ENCODE assay signal across 11 cellular contexts in genomic region chr7:22640269-22640668, GRCh38.
DNase-seq lines count a peak whose midpoint lies in the region; ATAC-seq, FAIRE-seq and TF ChIP-seq lines count a peak whose summit lies in the region.
"Had no signal": no experiment of that assay in that cellular context is flagged by ENCODE, and none has a peak within 500 bp of the region (broad histone marks: within the 10 kb centered on the region; RNA-seq: fewer than 3 reads in every experiment).

No MANE protein-coding gene starts in this region.

- no peak overlapping the region for H3K9ac ChIP-seq in neural progenitor cell
- H3K9ac ChIP-seq in kidney (ENCODE audit: low read length in 2 of 2), result no peak overlapping the region
- no peak overlapping the region for H3K9ac ChIP-seq in smooth muscle cell (ENCODE audit: low read depth)

- 96% methylated on average over 8 of the region's 8 CpGs for WGBS in smooth muscle cell (ENCODE audit: low lambda C conversion rate)

- no peak overlapping the region for H2AFZ ChIP-seq in neural progenitor cell (replicated peaks)
- H2AFZ ChIP-seq in smooth muscle cell (ENCODE audit: low read depth), result no peak overlapping the region

- intact Hi-C loops in kidney (cut with DNase I), result no loop called here

- H3K79me2 ChIP-seq in neural progenitor cell (ENCODE audit: low read depth) (no peaks in the 10 kb centered on the region), smooth muscle cell (ENCODE audit: low read depth) (no peaks in the 10 kb centered on the region)

- H3K36me3 Mint-ChIP-seq in neural progenitor cell, result no peaks in the 10 kb centered on the region

- no peaks in the 10 kb centered on the region for H3F3A ChIP-seq in neural progenitor cell (ENCODE audit: low read depth)
- H3F3A ChIP-seq in smooth muscle cell (ENCODE audit: low read depth), result no peaks in the 10 kb centered on the region

- H3K27me3 ChIP-seq in neural progenitor cell (no peaks in the 10 kb centered on the region), smooth muscle cell (ENCODE audit: low read depth) (no peaks in the 10 kb centered on the region)
- H3K27me3 ChIP-seq: ovary had no signal

- H3K27ac ChIP-seq in neural progenitor cell (no peak overlapping the region), kidney (ENCODE audit: low read depth in 2 of 2, low read length in 2 of 2) (no peak overlapping the region), smooth muscle cell (ENCODE audit: low read depth) (no peak overlapping the region)
- H3K27ac ChIP-seq: ovary had no signal

- H3K4me1 ChIP-seq in neural progenitor cell, result no peaks in the 10 kb centered on the region
- H3K4me1 ChIP-seq in kidney (ENCODE audit: control insufficient read depth in 1 of 2, insufficient read depth in 1 of 2, low read depth in 1 of 2, low read length in 2 of 2), result no peaks in the 10 kb centered on the region
- H3K4me1 ChIP-seq in smooth muscle cell (ENCODE audit: low read depth), result no peaks in the 10 kb centered on the region

- H4K20me1 ChIP-seq in neural progenitor cell (ENCODE audit: low read depth) (no peaks in the 10 kb centered on the region), smooth muscle cell (ENCODE audit: low read depth) (no peaks in the 10 kb centered on the region)

- no peak overlapping the region for H3K4me3 Mint-ChIP-seq in neural progenitor cell
- H3K4me3 Mint-ChIP-seq: WTC11 had no signal

- ATAC-seq in GM18873 (IDR thresholded peaks at IDR 0.05; ENCODE audit: low FRiP score, unreplicated experiment), result peak; percentile 94
- peak; percentile 95 for ATAC-seq in GM21576 (IDR thresholded peaks at IDR 0.05; ENCODE audit: unreplicated experiment)
- peak; percentile 98 for ATAC-seq in HG03354 (IDR thresholded peaks at IDR 0.05; ENCODE audit: poor library complexity, severe bottlenecking, unreplicated experiment)
- ATAC-seq: WTC11 had no signal

- no peak overlapping the region for H3K4me3 ChIP-seq in neural progenitor cell
- H3K4me3 ChIP-seq in kidney (ENCODE audit: low read length in 2 of 2), result no peak overlapping the region
- no peak overlapping the region for H3K4me3 ChIP-seq in smooth muscle cell
- H3K4me3 ChIP-seq: ovary had no signal

- peaks cover 21% of the 10 kb centered on the region for H3K9me3 Mint-ChIP-seq in neural progenitor cell

- H3K27ac Mint-ChIP-seq in neural progenitor cell, result no peak overlapping the region
- H3K27ac Mint-ChIP-seq: WTC11 had no signal

- peaks cover 20% of the 10 kb centered on the region for H3K9me3 ChIP-seq in neural progenitor cell (ENCODE audit: low read depth)
- H3K9me3 ChIP-seq in kidney (ENCODE audit: control insufficient read depth in 1 of 2, low read length in 2 of 2), result peaks cover 0 to 11% of the 10 kb centered on the region in 2 donors
- peaks cover 4% of the 10 kb centered on the region for H3K9me3 ChIP-seq in smooth muscle cell (replicated peaks; ENCODE audit: low read depth)
- H3K9me3 ChIP-seq: ovary had no signal

- no peaks in the 10 kb centered on the region for H3K27me3 Mint-ChIP-seq in neural progenitor cell (ENCODE audit: insufficient read depth, low read depth)

- H3K4me2 ChIP-seq in neural progenitor cell (no peak overlapping the region), smooth muscle cell (no peak overlapping the region)

- peaks cover 4% of the 10 kb centered on the region for H3K36me3 ChIP-seq in neural progenitor cell
- H3K36me3 ChIP-seq in kidney (ENCODE audit: control insufficient read depth in 1 of 2, insufficient read depth in 2 of 2, low read length in 2 of 2), result no peaks in the 10 kb centered on the region
- peaks cover 4% of the 10 kb centered on the region for H3K36me3 ChIP-seq in smooth muscle cell (ENCODE audit: low read depth)
- H3K36me3 ChIP-seq: ovary had no signal

- no peak for TF ChIP-seq CTCF in neural progenitor cell (IDR thresholded peaks at IDR 0.05)
- TF ChIP-seq CTCF in kidney (IDR thresholded peaks at IDR 0.05; ENCODE audit: borderline replicate concordance, extremely low read depth, insufficient read depth), result no peak
- TF ChIP-seq CTCF in smooth muscle cell (IDR thresholded peaks at IDR 0.05; ENCODE audit: borderline replicate concordance, insufficient read depth, poor library complexity, severe bottlenecking), result no peak

- no peak for FAIRE-seq in kidney (lab: Jason Lieb, UNC)

- H3K4me1 Mint-ChIP-seq in neural progenitor cell, result peaks cover 2% of the 10 kb centered on the region
- H3K4me1 Mint-ChIP-seq: WTC11 had no signal

- peak; percentile 30 to 47 (median 47) for DNase-seq in stimulated activated CD4-positive, alpha-beta T cell treated with anti-CD3 and anti-CD28 coated beads, Interleukin-12 subunit alpha, Interleukin-12 subunit beta, amount 100 ng/mL, for 48 hours (ENCODE audit: low read depth in 2 of 3, low spot score in 1 of 3)
- no peak for DNase-seq in amygdala (lab: John Stamatoyannopoulos, UW)
- no peak for DNase-seq in neural progenitor cell (ENCODE audit: low spot score)
- no peak for DNase-seq in kidney
- no peak for DNase-seq in smooth muscle cell (lab: John Stamatoyannopoulos, UW; ENCODE audit: unreplicated experiment)
- DNase-seq: IMR-90, ovary had no signal

Comparison
In these comparisons a context has a peak if more than half of its experiments do, and no peak if none do; other contexts are left out.
1. DNase-seq: peak in stimulated activated CD4-positive, alpha-beta T cell treated with anti-CD3 and anti-CD28 coated beads, Interleukin-12 subunit alpha, Interleukin-12 subunit beta, amount 100 ng/mL, for 48 hours (3 of 3); none in amygdala (0 of 56), neural progenitor cell (single experiment), kidney (single experiment) and smooth muscle cell (single experiment).
2. Peak in every context shown above with its lines, with median percentiles within 50 percentile points of each other: ATAC-seq.